Comparison of ENCODE assay signal across 8 cellular contexts in the genomic region with DNA sequence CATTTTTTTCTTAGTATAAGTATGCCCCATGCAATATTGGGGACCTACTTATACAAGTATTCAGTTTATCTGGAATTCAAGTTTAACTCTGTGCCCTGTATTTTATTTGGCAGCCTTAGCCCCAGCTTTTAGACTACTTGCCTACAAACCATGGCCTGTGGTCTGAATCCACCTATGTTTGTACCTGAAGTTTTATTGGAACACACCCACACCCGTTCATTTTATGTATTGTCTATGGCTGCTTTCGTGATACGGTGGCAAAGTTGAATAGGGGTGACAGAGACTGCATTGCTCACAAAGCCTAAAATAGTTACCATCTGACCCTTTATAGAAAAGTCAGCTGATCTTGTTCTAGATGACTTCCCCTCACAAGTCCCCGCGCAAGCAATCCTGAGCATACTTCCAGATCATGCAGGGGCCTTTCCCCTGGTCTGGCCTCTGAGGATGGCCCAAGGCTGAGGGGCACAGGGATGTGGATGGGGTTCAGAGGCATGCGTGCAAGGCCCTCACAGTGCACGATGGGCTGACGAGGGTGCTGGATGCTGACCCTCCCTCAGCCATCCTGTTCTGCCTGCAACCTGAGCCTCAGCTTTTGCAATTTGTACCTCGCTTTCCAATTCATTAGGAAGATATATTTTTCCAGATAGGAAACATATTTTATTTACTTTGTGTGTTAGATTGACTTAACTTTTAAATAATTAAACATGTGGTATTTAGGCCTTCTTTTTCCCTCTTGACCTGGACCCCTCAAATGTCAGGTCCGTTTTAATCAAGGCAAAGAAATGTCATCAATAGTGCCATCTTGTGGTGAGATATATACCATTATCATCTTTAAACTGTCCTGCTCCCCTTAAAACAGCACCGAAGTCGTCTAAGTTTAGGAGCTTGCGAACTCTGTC.
A peak's percentile ranks its signal among the peaks of the same experiment; 100 is the strongest.
DNase-seq lines count a peak whose midpoint lies in the region; TF ChIP-seq lines count a peak whose summit lies in the region.

No MANE protein-coding gene starts in this region.

- TF ChIP-seq CTCF in astrocyte of the spinal cord (IDR thresholded peaks at IDR 0.05; ENCODE audit: low read depth, low read length): peak; percentile 29
- peak; percentile 36 to 43 (median 38) for TF ChIP-seq CTCF in uterus (IDR thresholded peaks at IDR 0.05)

- no peaks in the 10 kb centered on the region for H3K27me3 Mint-ChIP-seq in activated CD4-positive, alpha-beta memory T cell treated with anti-CD3 and anti-CD28 coated beads, Interleukin-2, amount 10 ng/mL, durations not matched to agents 7 days and 5 days

- DNase-seq in NCI-H510A treated with DMSO at 0.1 percent for 48 hours (lab: John Stamatoyannopoulos, UW) (peak; percentile 57), NCI-H510A (lab: John Stamatoyannopoulos, UW) (no peak), HEK293T (ENCODE audit: extremely low spot score) (peak; percentile 39), NCI-H2107 (lab: John Stamatoyannopoulos, UW) (peak; percentile 21), astrocyte of the spinal cord (ENCODE audit: low read depth, low spot score) (peak; percentile 23), iris pigment epithelial cell (ENCODE audit: low read depth) (peak; percentile 12), uterus (no peak)
- no peak for DNase-seq in activated CD4-positive, alpha-beta memory T cell treated with anti-CD3 and anti-CD28 coated beads, Interleukin-2, amount 10 ng/mL, durations not matched to agents 7 days and 5 days

- peaks cover 34% of the 10 kb centered on the region for H3K4me1 Mint-ChIP-seq in activated CD4-positive, alpha-beta memory T cell treated with anti-CD3 and anti-CD28 coated beads, Interleukin-2, amount 10 ng/mL, durations not matched to agents 7 days and 5 days

- H3K27ac ChIP-seq in uterus: no peak overlapping the region

- in situ Hi-C loops in astrocyte of the spinal cord (cut with HindIII; ENCODE audit: low sequenced_read_pairs): no loop called here

- H3K4me3 ChIP-seq in astrocyte of the spinal cord (ENCODE audit: low read depth, low read length) (no peak overlapping the region), uterus (no peak overlapping the region)

- CTCF ChIA-PET in HEK293T (lab: Yijun Ruan, JAX): interaction anchor here (0.7 to 3.3 kb wide), 5 partner anchors 8 to 797 kb away, joined by 3 to 16 read pairs (median 7); no protein-coding TSS in a partner anchor
- CTCF ChIA-PET in activated CD4-positive, alpha-beta memory T cell treated with anti-CD3 and anti-CD28 coated beads, Interleukin-2, amount 10 ng/mL, durations not matched to agents 7 days and 5 days (lab: Charles Lee): interaction anchor here (0.6 to 6.5 kb wide), 34 partner anchors 8 to 795 kb away, joined by 3 to 76 read pairs (median 4); a partner anchor contains a TSS

- H3K27me3 ChIP-seq in uterus: no peaks in the 10 kb centered on the region

- POLR2A ChIA-PET in HEK293T (lab: Yijun Ruan, JAX): interaction anchor here (0.6 kb wide), 1 partner anchor 19 kb away, joined by 3 read pairs; no protein-coding TSS in a partner anchor
- POLR2A ChIA-PET in activated CD4-positive, alpha-beta memory T cell treated with anti-CD3 and anti-CD28 coated beads, Interleukin-2, amount 10 ng/mL, durations not matched to agents 7 days and 5 days (lab: Charles Lee): interaction anchor here (0.6 to 3.7 kb wide), 8 partner anchors 31 to 546 kb away, joined by 3 to 28 read pairs (median 7); a partner anchor contains a TSS

- no peaks in the 10 kb centered on the region for H3K36me3 Mint-ChIP-seq in activated CD4-positive, alpha-beta memory T cell treated with anti-CD3 and anti-CD28 coated beads, Interleukin-2, amount 10 ng/mL, durations not matched to agents 7 days and 5 days (ENCODE audit: low read depth)

- no peak for TF ChIP-seq POLR2A in uterus (IDR thresholded peaks at IDR 0.05)

- no peak overlapping the region for H3K27ac Mint-ChIP-seq in activated CD4-positive, alpha-beta memory T cell treated with anti-CD3 and anti-CD28 coated beads, Interleukin-2, amount 10 ng/mL, durations not matched to agents 7 days and 5 days

- no peaks in the 10 kb centered on the region for H3K9me3 Mint-ChIP-seq in activated CD4-positive, alpha-beta memory T cell treated with anti-CD3 and anti-CD28 coated beads, Interleukin-2, amount 10 ng/mL, durations not matched to agents 7 days and 5 days

- H3K9me3 ChIP-seq in uterus: no peaks in the 10 kb centered on the region

- no peaks in the 10 kb centered on the region for H3K36me3 ChIP-seq in uterus

- intact Hi-C loops in uterus (cut with DNase I; ENCODE audit: low total_unique reads): no loop called here

- no peaks in the 10 kb centered on the region for H3K4me1 ChIP-seq in uterus

- H3K4me3 Mint-ChIP-seq in activated CD4-positive, alpha-beta memory T cell treated with anti-CD3 and anti-CD28 coated beads, Interleukin-2, amount 10 ng/mL, durations not matched to agents 7 days and 5 days: no peak overlapping the region

TF ChIP-seq in HEK293T, 16 proteins besides CTCF, POLR2A, EP300 and RAD21:
- TF ChIP-seq SUZ12 (IDR thresholded peaks at IDR 0.05) (no peak), NFRKB (IDR thresholded peaks at IDR 0.05) (no peak), BHLHE40 (IDR thresholded peaks at IDR 0.05; ENCODE audit: borderline replicate concordance) (no peak), ZNF384 (IDR thresholded peaks at IDR 0.05) (no peak), ELF4 (IDR thresholded peaks at IDR 0.05) (no peak), LEF1 (IDR thresholded peaks at IDR 0.05; ENCODE audit: borderline replicate concordance) (no peak), FOXM1 (IDR thresholded peaks at IDR 0.05; ENCODE audit: borderline replicate concordance) (no peak), SP1 (IDR thresholded peaks at IDR 0.05) (no peak), FOXK2 (IDR thresholded peaks at IDR 0.05) (no peak), HDGF (IDR thresholded peaks at IDR 0.05; ENCODE audit: borderline replicate concordance) (no peak), TARDBP (IDR thresholded peaks at IDR 0.05) (no peak), FOXA1 (IDR thresholded peaks at IDR 0.05) (no peak), CTBP1 (IDR thresholded peaks at IDR 0.05; ENCODE audit: borderline replicate concordance) (no peak), L3MBTL2 (conservative IDR thresholded peaks at IDR 0.05) (no peak), ARNT (IDR thresholded peaks at IDR 0.05) (no peak)

Comparison
In these comparisons a context has a peak if more than half of its experiments do, and no peak if none do; other contexts are left out.
1. DNase-seq: peak in NCI-H510A treated with DMSO at 0.1 percent for 48 hours (single experiment), HEK293T (single experiment), NCI-H2107 (single experiment), astrocyte of the spinal cord (single experiment) and iris pigment epithelial cell (single experiment); none in NCI-H510A (single experiment), uterus (0 of 2) and activated CD4-positive, alpha-beta memory T cell treated with anti-CD3 and anti-CD28 coated beads, Interleukin-2, amount 10 ng/mL, durations not matched to agents 7 days and 5 days (single experiment).